ENCODE assay signal across 19 cellular contexts in the genomic region with DNA sequence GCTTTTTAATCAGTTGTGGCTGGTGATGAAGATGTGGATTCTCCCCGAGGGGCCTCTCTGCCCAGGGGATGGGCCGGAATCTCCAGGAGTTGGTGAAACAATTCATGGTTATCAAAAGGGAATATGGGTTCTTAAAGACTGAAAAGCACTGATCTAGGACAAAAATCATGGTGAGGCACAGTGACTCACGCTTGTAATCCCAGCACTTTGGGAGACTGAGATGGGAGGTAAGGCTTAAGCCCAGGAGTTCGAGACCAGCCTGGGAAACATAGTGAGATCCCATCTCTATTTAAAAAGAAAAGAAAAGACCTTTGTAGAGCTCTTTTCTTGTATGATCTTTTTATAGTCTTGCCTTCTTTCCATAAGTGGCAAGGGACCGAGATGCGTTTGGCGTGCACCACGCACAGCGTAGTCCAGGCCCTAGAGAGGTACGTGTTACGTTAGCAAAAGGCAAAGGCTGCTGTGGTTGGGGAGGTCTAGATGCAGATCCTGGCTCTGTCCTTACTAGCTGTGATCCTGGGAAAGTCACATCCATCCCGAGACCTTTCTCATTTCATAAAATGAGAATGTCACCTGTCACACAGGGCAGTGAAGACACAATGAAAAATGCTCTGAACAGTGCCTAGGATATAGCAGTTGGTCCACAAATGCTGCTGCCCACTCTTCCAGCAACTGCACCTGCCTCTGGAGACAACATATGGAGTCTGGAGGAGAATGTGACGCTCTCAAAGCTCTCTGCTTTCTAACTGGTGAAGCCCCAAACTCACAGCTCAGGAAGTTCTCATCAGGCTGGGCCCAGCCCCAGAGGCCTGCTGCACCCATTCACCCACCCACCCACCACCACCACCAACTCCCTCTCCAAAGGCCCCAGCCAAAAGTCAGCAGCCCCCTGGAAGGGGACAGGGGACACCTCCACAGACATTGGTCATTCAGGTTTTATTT. TPM values are rescaled to one million over a fixed set of nuclear protein-coding genes. Genes with fewer than 3 reads are reported as not detected.
A peak's percentile ranks its signal among the peaks of the same experiment; 100 is the strongest.
DNase-seq lines count a peak whose midpoint lies in the region; ATAC-seq, FAIRE-seq and TF ChIP-seq lines count a peak whose summit lies in the region.
"Had no signal": no experiment of that assay in that cellular context is flagged by ENCODE, and none has a peak within 500 bp of the region (broad histone marks: within the 10 kb centered on the region; RNA-seq: fewer than 3 reads in every experiment).

No MANE protein-coding gene starts in this region.

- H3K27me3 ChIP-seq in endothelial cell of umbilical vein (ENCODE audit: control insufficient read depth in 2 of 2, insufficient read depth in 2 of 2, low read length in 2 of 2), result peaks cover 0 to 1% of the 10 kb centered on the region in 2 experiments
- H3K27me3 ChIP-seq: stomach had no signal

- intact Hi-C loops in endothelial cell of umbilical vein (cut with micrococcal nuclease) (no loop called here), posterior vena cava (cut with DNase I) (loop anchor here in 1 of 2 donors (5.0 kb wide), 1 partner anchor 356 kb away; no protein-coding TSS in a partner anchor)

- no peaks in the 10 kb centered on the region for H3K9me3 ChIP-seq in endothelial cell of umbilical vein (replicated peaks; ENCODE audit: control insufficient read depth, insufficient read depth, low read length)
- H3K9me3 ChIP-seq: BE2C, stomach had no signal

- no peak for TF ChIP-seq CTCF in endothelial cell of umbilical vein (IDR thresholded peaks at IDR 0.05; ENCODE audit: extremely low read depth in 1 of 2, insufficient read depth in 1 of 2, low read depth in 1 of 2, low read length in 2 of 2)

- H3K4me1 ChIP-seq in endothelial cell of umbilical vein (ENCODE audit: control insufficient read depth, extremely low read depth, insufficient read depth, low read length), result no peaks in the 10 kb centered on the region
- H3K4me1 ChIP-seq: BE2C had no signal

- no TSS peak for BruUV-seq in endothelial cell of umbilical vein (replicated peaks; lab: Mats Ljungman, UMichigan)

- POLR2A ChIA-PET in endothelial cell of umbilical vein (lab: Charles Lee), result no interaction called here

- H2AFZ ChIP-seq in endothelial cell of umbilical vein (ENCODE audit: low read depth, low read length), result no peak overlapping the region

- no peaks in the 10 kb centered on the region for H4K20me1 ChIP-seq in endothelial cell of umbilical vein (replicated peaks; ENCODE audit: control insufficient read depth, extremely low read depth, insufficient read depth, low read length)

- no peaks in the 10 kb centered on the region for H3K36me3 ChIP-seq in endothelial cell of umbilical vein (ENCODE audit: control insufficient read depth in 2 of 2, extremely low read depth in 1 of 2, insufficient read depth in 2 of 2, low read length in 2 of 2)
- H3K36me3 ChIP-seq: BE2C, stomach had no signal

- no peaks in the 10 kb centered on the region for H3K9me1 ChIP-seq in endothelial cell of umbilical vein (replicated peaks; ENCODE audit: control insufficient read depth, extremely low read depth, insufficient read depth, low read length)

- no peak overlapping the region for H3K9ac ChIP-seq in endothelial cell of umbilical vein (replicated peaks; ENCODE audit: extremely low read depth, insufficient read depth, low read length)

- TF ChIP-seq POLR2A in endothelial cell of umbilical vein (IDR thresholded peaks at IDR 0.05; ENCODE audit: low read depth, low read length), result no peak

- ATAC-seq in GM21515 (IDR thresholded peaks at IDR 0.05; ENCODE audit: unreplicated experiment), result no peak
- ATAC-seq in HG03565 (IDR thresholded peaks at IDR 0.05; ENCODE audit: unreplicated experiment), result no peak
- ATAC-seq in GM21825 (IDR thresholded peaks at IDR 0.05; ENCODE audit: unreplicated experiment), result no peak

- peak; percentile 65 for DNase-seq in Daoy (ENCODE audit: low read depth)
- DNase-seq in M059J (ENCODE audit: low read depth), result peak; percentile 52
- no peak for DNase-seq in endothelial cell of umbilical vein (ENCODE audit: low read depth, low spot score)
- peak; percentile 36 for DNase-seq in posterior vena cava (ENCODE audit: low spot score)
- DNase-seq: activated CD4-positive, alpha-beta T cell treated with anti-CD3 and anti-CD28 coated beads, Interleukin-2, amount 50 U/mL, for 1 hour; activated naive CD4-positive, alpha-beta T cell treated with anti-CD3 and anti-CD28 coated beads, Interleukin-2, amount 50 U/mL, for 16 hours; BE2C; GF-D8; islet precursor cell; NCI-H2029 treated with DMSO at 0.1 percent for 48 hours; stomach; trophoblast cell had no signal

- dilution Hi-C loops in endothelial cell of umbilical vein (cut with MboI; ENCODE audit: extremely low pct_ligation_motif_present, low sequenced_read_pairs), result no loop called here

- CTCF ChIA-PET in endothelial cell of umbilical vein (lab: Charles Lee), result interaction anchor here (0.9 to 1.5 kb wide), 2 partner anchors 16 to 410 kb away, joined by 4 read pairs; no protein-coding TSS in a partner anchor

- H3K4me3 ChIP-seq in endothelial cell of umbilical vein (replicated peaks in 1 of 3; ENCODE audit: insufficient read depth in 1 of 3, low read depth in 1 of 3, low read length in 3 of 3), result no peak overlapping the region
- H3K4me3 ChIP-seq: stomach had no signal

- no peak overlapping the region for H3K27ac ChIP-seq in endothelial cell of umbilical vein (ENCODE audit: insufficient read depth, low read depth, low read length)
- H3K27ac ChIP-seq: stomach had no signal

- no peak overlapping the region for H3K4me2 ChIP-seq in endothelial cell of umbilical vein (ENCODE audit: insufficient read depth, low read length)

- no peak for FAIRE-seq in endothelial cell of umbilical vein (lab: Jason Lieb, UNC)
- FAIRE-seq: bronchial epithelial cell, D721Med, H54, HepG2 had no signal

- no peaks in the 10 kb centered on the region for H3K79me2 ChIP-seq in endothelial cell of umbilical vein (ENCODE audit: control insufficient read depth, insufficient read depth, low read length)

TF ChIP-seq in endothelial cell of umbilical vein, 7 proteins besides CTCF, POLR2A, EP300 and RAD21:
- TF ChIP-seq JUN (IDR thresholded peaks at IDR 0.05; ENCODE audit: borderline replicate concordance, insufficient read depth, insufficient read length, low read depth) (peak; percentile 7), GATA2 (IDR thresholded peaks at IDR 0.05; ENCODE audit: insufficient read depth, insufficient read length, low read depth, low read length) (no peak)

RNA-seq across cellular contexts. Expression of gene KIF21B, which starts 54.8 kb away (rescaled TPM):
- 2.6 and 3.4 TPM in 2 replicates for total RNA-seq in Daoy (2014; rRNA removed; shearing (Covaris generic))
- 0.52 and 1.2 TPM in 2 replicates for total RNA-seq in M059J (2014; rRNA removed; shearing (Covaris generic))
- total RNA-seq in endothelial cell of umbilical vein (4.4 and 4.7 TPM in 2 replicates), posterior vena cava (1 to 10 TPM; 2.6 to 2.9 TPM)
- 1.8 and 1.9 TPM in 2 replicates for polyA plus RNA-seq in endothelial cell of umbilical vein
- polyA plus RNA-seq in endothelial cell of umbilical vein (2011; cell fraction: cytosol; rRNA removed), result 1.7 and 1.9 TPM in 2 replicates
- 6.9 and 7.2 TPM in 2 replicates for polyA plus RNA-seq in endothelial cell of umbilical vein (2011; cell fraction: nucleus; rRNA removed)
- 2.5 and 2.6 TPM in 2 replicates for polyA plus RNA-seq in endothelial cell of umbilical vein (2012)
- polyA minus RNA-seq in endothelial cell of umbilical vein, result 3.4 TPM in 2 replicates
- 5.3 TPM for polyA minus RNA-seq in endothelial cell of umbilical vein (2011; cell fraction: cytosol; rRNA and poly(A)+ RNA removed)
- polyA minus RNA-seq in endothelial cell of umbilical vein (2011; cell fraction: nucleus; rRNA and poly(A)+ RNA removed), result 3.2 and 3.3 TPM in 2 replicates
